Comparison of ENCODE assay signal across 17 cellular contexts in the genomic region with DNA sequence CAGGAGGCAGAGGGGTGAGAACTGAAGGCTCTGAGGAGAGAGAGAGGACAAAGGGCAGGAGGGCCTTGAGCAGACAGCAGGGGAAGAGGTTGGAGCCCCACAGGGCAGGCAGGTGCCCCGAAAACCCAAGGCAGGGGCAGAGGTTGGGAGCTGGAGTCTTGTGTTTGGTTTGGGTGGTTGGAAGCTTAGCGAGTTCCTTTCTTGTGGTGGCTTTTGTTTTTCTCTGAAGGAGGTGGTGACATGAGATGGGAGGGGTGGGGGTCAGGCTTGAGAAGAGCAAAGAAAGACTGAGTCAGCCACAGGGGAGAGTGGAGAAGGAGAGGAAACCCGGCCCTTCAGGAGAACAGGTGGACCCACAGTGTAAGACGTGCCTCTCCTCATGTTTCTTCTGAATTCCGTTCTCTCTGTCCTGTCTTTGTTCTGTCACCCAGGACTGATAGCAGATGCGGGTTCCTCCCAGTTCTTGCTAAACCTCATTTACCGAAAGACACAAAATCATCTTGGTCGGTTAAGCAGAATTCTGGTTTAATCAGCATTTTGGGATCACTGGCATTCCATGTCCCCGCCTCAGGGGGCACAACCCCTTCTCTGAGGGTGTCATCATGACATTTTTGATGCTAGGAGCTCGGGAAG.
DNase-seq lines count a peak whose midpoint lies in the region; ATAC-seq and TF ChIP-seq lines count a peak whose summit lies in the region.
"Had no signal": no experiment of that assay in that cellular context is flagged by ENCODE, and none has a peak within 500 bp of the region (broad histone marks: within the 10 kb centered on the region; RNA-seq: fewer than 3 reads in every experiment).

No MANE protein-coding gene starts in this region.

- DNase-seq in DND-41: peak; percentile 44
- no peak for DNase-seq in WTC11 (ENCODE audit: low spot score)
- no peak for DNase-seq in neural progenitor cell (ENCODE audit: low spot score)
- no peak for DNase-seq in foreskin keratinocyte
- DNase-seq in osteocyte (ENCODE audit: extremely low spot score, unreplicated experiment): no peak
- no peak for DNase-seq in cerebellar nuclear complex (lab: John Stamatoyannopoulos, UW)
- no peak for DNase-seq in SK-N-SH
- DNase-seq: 8988T; AML-193; C1 segment of cervical spinal cord; CD4-positive, alpha-beta T cell; DMS153; GM23248 had no signal

- 93% methylated on average over 10 of the region's 10 CpGs for WGBS in SK-N-SH (ENCODE audit: low lambda C conversion rate)

- no peaks in the 10 kb centered on the region for H4K20me1 ChIP-seq in BLaER1
- H4K20me1 ChIP-seq in DND-41 (ENCODE audit: insufficient read depth, low read length): no peaks in the 10 kb centered on the region
- H4K20me1 ChIP-seq in neural progenitor cell (ENCODE audit: low read depth): no peaks in the 10 kb centered on the region
- H4K20me1 ChIP-seq in SK-N-SH (ENCODE audit: insufficient read depth): 0 out of 2 replicates have a peak, but pooled peaks cover 2% of the 10 kb centered on the region

- H3K4me2 ChIP-seq in BLaER1: peak overlapping the region; percentile 65
- no peak overlapping the region for H3K4me2 ChIP-seq in DND-41 (ENCODE audit: insufficient read depth, low read length)
- H3K4me2 ChIP-seq in neural progenitor cell: no peak overlapping the region
- H3K4me2 ChIP-seq in SK-N-SH: no peak overlapping the region

- no peak overlapping the region for H3K4me3 Mint-ChIP-seq in WTC11
- H3K4me3 Mint-ChIP-seq in neural progenitor cell: no peak overlapping the region
- H3K4me3 Mint-ChIP-seq in osteocyte (ENCODE audit: unreplicated experiment): no peak overlapping the region
- H3K4me3 Mint-ChIP-seq: CD4-positive, alpha-beta T cell had no signal

- H3K79me2 ChIP-seq in DND-41 (ENCODE audit: insufficient read depth, low read length) (no peaks in the 10 kb centered on the region), neural progenitor cell (ENCODE audit: low read depth) (no peaks in the 10 kb centered on the region), SK-N-SH (ENCODE audit: insufficient read depth) (no peaks in the 10 kb centered on the region)

- H2AFZ ChIP-seq in DND-41 (ENCODE audit: low read depth, low read length) (no peak overlapping the region), neural progenitor cell (replicated peaks) (no peak overlapping the region), SK-N-SH (ENCODE audit: low read depth) (no peak overlapping the region)
- H2AFZ ChIP-seq: GM23248 had no signal

- H3K4me1 Mint-ChIP-seq in WTC11 (peaks cover 16% of the 10 kb centered on the region), neural progenitor cell (no peaks in the 10 kb centered on the region), osteocyte (ENCODE audit: unreplicated experiment) (no peaks in the 10 kb centered on the region)

- ATAC-seq in DND-41 (ENCODE audit: insufficient read depth, low read depth) (peak; percentile 84), WTC11 (no peak), foreskin keratinocyte (no peak)
- ATAC-seq: K562 had no signal

- H3K27me3 Mint-ChIP-seq in WTC11 (ENCODE audit: low read depth) (no peaks in the 10 kb centered on the region), neural progenitor cell (ENCODE audit: insufficient read depth, low read depth) (peaks cover 2% of the 10 kb centered on the region), osteocyte (ENCODE audit: unreplicated experiment) (no peaks in the 10 kb centered on the region)
- H3K27me3 Mint-ChIP-seq: CD4-positive, alpha-beta T cell had no signal

- no peaks in the 10 kb centered on the region for H3K9me2 ChIP-seq in SK-N-SH

- H3K9ac ChIP-seq in BLaER1 (no peak overlapping the region), DND-41 (ENCODE audit: low read depth, low read length) (no peak overlapping the region), neural progenitor cell (no peak overlapping the region), SK-N-SH (no peak overlapping the region)
- H3K9ac ChIP-seq: GM23248 had no signal

- H3K36me3 Mint-ChIP-seq in WTC11: peaks cover 38% of the 10 kb centered on the region
- peaks cover 26% of the 10 kb centered on the region for H3K36me3 Mint-ChIP-seq in neural progenitor cell
- peaks cover 16% of the 10 kb centered on the region for H3K36me3 Mint-ChIP-seq in osteocyte (ENCODE audit: unreplicated experiment)

- CTCF ChIA-PET in WTC11 (lab: Charles Lee): no interaction called here
- CTCF ChIA-PET in SK-N-SH (lab: Yijun Ruan, JAX): no interaction called here

- H3F3A ChIP-seq in neural progenitor cell (ENCODE audit: low read depth): no peaks in the 10 kb centered on the region
- no peaks in the 10 kb centered on the region for H3F3A ChIP-seq in SK-N-SH (replicated peaks; ENCODE audit: insufficient read depth)

- H3K27ac ChIP-seq in BLaER1 (no peak overlapping the region), DND-41 (ENCODE audit: low read length) (no peak overlapping the region), neural progenitor cell (no peak overlapping the region), foreskin keratinocyte (no peak overlapping the region), SK-N-SH (ENCODE audit: low read depth in 2 of 2, low read length in 1 of 2) (no peak overlapping the region)
- H3K27ac ChIP-seq: GM23248, HL-60 had no signal

- POLR2A ChIA-PET in WTC11 (lab: Charles Lee) (no interaction called here), SK-N-SH (lab: Yijun Ruan, JAX) (no interaction called here)

- H3K9me3 ChIP-seq in BLaER1: no peaks in the 10 kb centered on the region
- H3K9me3 ChIP-seq in DND-41 (ENCODE audit: insufficient read depth, low read length, severe bottlenecking): no peaks in the 10 kb centered on the region
- H3K9me3 ChIP-seq in neural progenitor cell (ENCODE audit: low read depth): no peaks in the 10 kb centered on the region
- no peaks in the 10 kb centered on the region for H3K9me3 ChIP-seq in SK-N-SH
- H3K9me3 ChIP-seq: HAP-1 had no signal

- H3K27ac Mint-ChIP-seq in WTC11 (peak overlapping the region; percentile 70; the same call in 1 of the 2 replicates), neural progenitor cell (peak overlapping the region; percentile 91), osteocyte (ENCODE audit: unreplicated experiment) (no peak overlapping the region)
- H3K27ac Mint-ChIP-seq: CD4-positive, alpha-beta T cell had no signal

- TF ChIP-seq RAD21 in SK-N-SH (IDR thresholded peaks at IDR 0.05; ENCODE audit: low read length): no peak

- no peak for TF ChIP-seq EP300 in SK-N-SH (IDR thresholded peaks at IDR 0.05; ENCODE audit: borderline replicate concordance in 1 of 2, low read depth in 1 of 2, low read length in 1 of 2)

- H3K36me3 ChIP-seq in BLaER1 (no peaks in the 10 kb centered on the region), DND-41 (ENCODE audit: insufficient read depth, low read length) (no peaks in the 10 kb centered on the region), neural progenitor cell (no peaks in the 10 kb centered on the region), SK-N-SH (replicated peaks in 1 of 2; ENCODE audit: control insufficient read depth in 1 of 2, insufficient read depth in 2 of 2, low read length in 1 of 2) (peaks cover 5% of the 10 kb centered on the region in 2 experiments)
- H3K36me3 ChIP-seq: HAP-1 had no signal

- H3K4me1 ChIP-seq in BLaER1 (peaks cover 25% of the 10 kb centered on the region), DND-41 (ENCODE audit: insufficient read depth, low read length) (peaks cover 8% of the 10 kb centered on the region; the same call in 1 of the 2 replicates), neural progenitor cell (no peaks in the 10 kb centered on the region), foreskin keratinocyte (peaks cover 7% of the 10 kb centered on the region), SK-N-SH (ENCODE audit: control insufficient read depth in 1 of 2, insufficient read depth in 2 of 2, low read depth in 1 of 2, low read length in 1 of 2) (no peaks in the 10 kb centered on the region; a peak in 1 of 4 replicates)

- H3K4me3 ChIP-seq in BLaER1: no peak overlapping the region
- H3K4me3 ChIP-seq in DND-41 (ENCODE audit: low read depth in 1 of 2, low read length in 2 of 2): no peak overlapping the region
- H3K4me3 ChIP-seq in neural progenitor cell: no peak overlapping the region
- no peak overlapping the region for H3K4me3 ChIP-seq in SK-N-SH (ENCODE audit: low read depth in 2 of 2, low read length in 1 of 2)
- H3K4me3 ChIP-seq: GM23248, HAP-1, K562 had no signal

- H3K9me3 Mint-ChIP-seq in WTC11 (no peaks in the 10 kb centered on the region; the same call in 1 of the 2 replicates), neural progenitor cell (no peaks in the 10 kb centered on the region), osteocyte (ENCODE audit: unreplicated experiment) (no peaks in the 10 kb centered on the region)
- H3K9me3 Mint-ChIP-seq: CD4-positive, alpha-beta T cell had no signal

- TF ChIP-seq CTCF in DND-41 (IDR thresholded peaks at IDR 0.05; ENCODE audit: borderline replicate concordance, extremely low read depth, low read length, poor library complexity, severe bottlenecking): no peak
- TF ChIP-seq CTCF in WTC11 (IDR thresholded peaks at IDR 0.05): no peak
- no peak for TF ChIP-seq CTCF in neural progenitor cell (IDR thresholded peaks at IDR 0.05)
- no peak for TF ChIP-seq CTCF in foreskin keratinocyte (conservative IDR thresholded peaks at IDR 0.05)
- TF ChIP-seq CTCF in osteocyte (IDR thresholded peaks at IDR 0.05): no peak
- TF ChIP-seq CTCF in SK-N-SH (IDR thresholded peaks at IDR 0.05): no peak

- H3K27me3 ChIP-seq in BLaER1: no peaks in the 10 kb centered on the region
- H3K27me3 ChIP-seq in DND-41 (ENCODE audit: insufficient read depth, low read length, poor library complexity): no peaks in the 10 kb centered on the region
- H3K27me3 ChIP-seq in neural progenitor cell: no peaks in the 10 kb centered on the region
- no peaks in the 10 kb centered on the region for H3K27me3 ChIP-seq in foreskin keratinocyte
- no peaks in the 10 kb centered on the region for H3K27me3 ChIP-seq in SK-N-SH (ENCODE audit: insufficient read depth)

TF ChIP-seq in SK-N-SH, 30 proteins besides CTCF, POLR2A, EP300 and RAD21 (continues in another document):
- TF ChIP-seq ELF1 (IDR thresholded peaks at IDR 0.05) (no peak), CHD2 (IDR thresholded peaks at IDR 0.05; ENCODE audit: low read length, partially characterized antibody) (no peak), SIN3A (IDR thresholded peaks at IDR 0.05; ENCODE audit: borderline replicate concordance, low read depth, low read length) (no peak)
- TF ChIP-seq, protein P1, sequence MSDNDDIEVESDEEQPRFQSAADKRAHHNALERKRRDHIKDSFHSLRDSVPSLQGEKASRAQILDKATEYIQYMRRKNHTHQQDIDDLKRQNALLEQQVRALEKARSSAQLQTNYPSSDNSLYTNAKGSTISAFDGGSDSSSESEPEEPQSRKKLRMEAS (IDR thresholded peaks at IDR 0.05; ENCODE audit: low read depth): no peak
